1 cellular context compared by ENCODE assay signal in genomic region chr9:78906356-78906755, GRCh38.
TF ChIP-seq lines count a peak whose summit lies in the region.

No MANE protein-coding gene starts in this region.

TF ChIP-seq in A549, 52 proteins besides CTCF, POLR2A, EP300 and RAD21 (continued from another document):
- TF ChIP-seq, protein P1, sequence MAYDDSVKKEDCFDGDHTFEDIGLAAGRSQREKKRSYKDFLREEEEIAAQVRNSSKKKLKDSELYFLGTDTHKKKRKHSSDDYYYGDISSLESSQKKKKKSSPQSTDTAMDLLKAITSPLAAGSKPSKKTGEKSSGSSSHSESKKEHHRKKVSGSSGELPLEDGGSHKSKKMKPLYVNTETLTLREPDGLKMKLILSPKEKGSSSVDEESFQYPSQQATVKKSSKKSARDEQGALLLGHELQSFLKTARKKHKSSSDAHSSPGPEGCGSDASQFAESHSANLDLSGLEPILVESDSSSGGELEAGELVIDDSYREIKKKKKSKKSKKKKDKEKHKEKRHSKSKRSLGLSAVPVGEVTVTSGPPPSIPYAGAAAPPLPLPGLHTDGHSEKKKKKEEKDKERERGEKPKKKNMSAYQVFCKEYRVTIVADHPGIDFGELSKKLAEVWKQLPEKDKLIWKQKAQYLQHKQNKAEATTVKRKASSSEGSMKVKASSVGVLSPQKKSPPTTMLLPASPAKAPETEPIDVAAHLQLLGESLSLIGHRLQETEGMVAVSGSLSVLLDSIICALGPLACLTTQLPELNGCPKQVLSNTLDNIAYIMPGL (CRISPR knock-in tag; IDR thresholded peaks at IDR 0.05; ENCODE audit: borderline replicate concordance), result no peak
- TF ChIP-seq SREBF2 (IDR thresholded peaks at IDR 0.05) (no peak), ZSCAN20 (CRISPR knock-in tag; IDR thresholded peaks at IDR 0.05) (no peak), TFCP2L1 (CRISPR knock-in tag; IDR thresholded peaks at IDR 0.05) (no peak), HES2 (IDR thresholded peaks at IDR 0.05) (no peak)
- TF ChIP-seq, protein P2, sequence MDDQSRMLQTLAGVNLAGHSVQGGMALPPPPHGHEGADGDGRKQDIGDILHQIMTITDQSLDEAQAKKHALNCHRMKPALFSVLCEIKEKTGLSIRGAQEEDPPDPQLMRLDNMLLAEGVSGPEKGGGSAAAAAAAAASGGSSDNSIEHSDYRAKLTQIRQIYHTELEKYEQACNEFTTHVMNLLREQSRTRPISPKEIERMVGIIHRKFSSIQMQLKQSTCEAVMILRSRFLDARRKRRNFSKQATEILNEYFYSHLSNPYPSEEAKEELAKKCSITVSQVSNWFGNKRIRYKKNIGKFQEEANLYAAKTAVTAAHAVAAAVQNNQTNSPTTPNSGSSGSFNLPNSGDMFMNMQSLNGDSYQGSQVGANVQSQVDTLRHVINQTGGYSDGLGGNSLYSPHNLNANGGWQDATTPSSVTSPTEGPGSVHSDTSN (IDR thresholded peaks at IDR 0.05), result no peak
- TF ChIP-seq, protein P3, sequence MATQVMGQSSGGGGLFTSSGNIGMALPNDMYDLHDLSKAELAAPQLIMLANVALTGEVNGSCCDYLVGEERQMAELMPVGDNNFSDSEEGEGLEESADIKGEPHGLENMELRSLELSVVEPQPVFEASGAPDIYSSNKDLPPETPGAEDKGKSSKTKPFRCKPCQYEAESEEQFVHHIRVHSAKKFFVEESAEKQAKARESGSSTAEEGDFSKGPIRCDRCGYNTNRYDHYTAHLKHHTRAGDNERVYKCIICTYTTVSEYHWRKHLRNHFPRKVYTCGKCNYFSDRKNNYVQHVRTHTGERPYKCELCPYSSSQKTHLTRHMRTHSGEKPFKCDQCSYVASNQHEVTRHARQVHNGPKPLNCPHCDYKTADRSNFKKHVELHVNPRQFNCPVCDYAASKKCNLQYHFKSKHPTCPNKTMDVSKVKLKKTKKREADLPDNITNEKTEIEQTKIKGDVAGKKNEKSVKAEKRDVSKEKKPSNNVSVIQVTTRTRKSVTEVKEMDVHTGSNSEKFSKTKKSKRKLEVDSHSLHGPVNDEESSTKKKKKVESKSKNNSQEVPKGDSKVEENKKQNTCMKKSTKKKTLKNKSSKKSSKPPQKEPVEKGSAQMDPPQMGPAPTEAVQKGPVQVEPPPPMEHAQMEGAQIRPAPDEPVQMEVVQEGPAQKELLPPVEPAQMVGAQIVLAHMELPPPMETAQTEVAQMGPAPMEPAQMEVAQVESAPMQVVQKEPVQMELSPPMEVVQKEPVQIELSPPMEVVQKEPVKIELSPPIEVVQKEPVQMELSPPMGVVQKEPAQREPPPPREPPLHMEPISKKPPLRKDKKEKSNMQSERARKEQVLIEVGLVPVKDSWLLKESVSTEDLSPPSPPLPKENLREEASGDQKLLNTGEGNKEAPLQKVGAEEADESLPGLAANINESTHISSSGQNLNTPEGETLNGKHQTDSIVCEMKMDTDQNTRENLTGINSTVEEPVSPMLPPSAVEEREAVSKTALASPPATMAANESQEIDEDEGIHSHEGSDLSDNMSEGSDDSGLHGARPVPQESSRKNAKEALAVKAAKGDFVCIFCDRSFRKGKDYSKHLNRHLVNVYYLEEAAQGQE (IDR thresholded peaks at IDR 0.05), result no peak
TF ChIP-seq in A549: peak in this region for 0.
